In genomic region chr16:77190478-77191258, GRCh38 we compare ENCODE assay signal across 8 cellular contexts. TPM values are rescaled to one million over a fixed set of nuclear protein-coding genes. Genes with fewer than 3 reads are reported as not detected.
DNase-seq lines count a peak whose midpoint lies in the region; ATAC-seq and TF ChIP-seq lines count a peak whose summit lies in the region.

TSS of gene MON1B (plus strand) at chr16:77191190. CDS start at chr16:77191486, 296 bp downstream.

- intact Hi-C loops in left ventricle myocardium superior (cut with micrococcal nuclease), result no loop called here
- intact Hi-C loops in prostate gland (cut with DNase I), result no loop called here

- H3K4me1 ChIP-seq in prostate gland (replicated peaks) (no peaks in the 10 kb centered on the region), urinary bladder (ENCODE audit: insufficient read depth) (peaks cover 2% of the 10 kb centered on the region)

- DNase-seq in NCI-H187 (lab: John Stamatoyannopoulos, UW) (peak; percentile 91), T-helper 2 cell (peak; percentile 81 to 99 (median 94)), left ventricle myocardium superior (peak; percentile 97), prostate gland (ENCODE audit: low spot score) (peak; percentile 98)

- H3K36me3 ChIP-seq in prostate gland (no peaks in the 10 kb centered on the region), urinary bladder (ENCODE audit: insufficient read depth) (peaks cover 8% of the 10 kb centered on the region)

- H3K4me3 ChIP-seq in prostate gland (peak within 1 kb of the TSS; percentile 67 to 77), urinary bladder (ENCODE audit: low read depth, low read length) (peak within 1 kb of the TSS; percentile 60)

- WGBS in prostate gland, result under 1% methylated on average over 57 of the region's 63 CpGs
- under 1% methylated on average over 63 of the region's 63 CpGs for WGBS in urinary bladder

- H3K9me3 ChIP-seq in prostate gland, result no peaks in the 10 kb centered on the region

- TF ChIP-seq CTCF in prostate gland (IDR thresholded peaks at IDR 0.05), result peak in 1 of 4 experiments; percentile 31

- ATAC-seq in GM18498 (IDR thresholded peaks at IDR 0.05; ENCODE audit: unreplicated experiment), result peak; percentile 96
- peak; percentile 97 for ATAC-seq in HG02938 (IDR thresholded peaks at IDR 0.05; ENCODE audit: unreplicated experiment)
- ATAC-seq in left ventricle myocardium superior, result peak; percentile 100

- TF ChIP-seq POLR2A in prostate gland (IDR thresholded peaks at IDR 0.05), result peak; percentile 91

- no peaks in the 10 kb centered on the region for H3K27me3 ChIP-seq in prostate gland (replicated peaks; ENCODE audit: insufficient read depth)

- H3K27ac ChIP-seq in angular gyrus (ENCODE audit: low read depth, low read length), result peak within 1 kb of the TSS; percentile 97
- H3K27ac ChIP-seq in prostate gland, result peak within 1 kb of the TSS; percentile 93 to 94
- peak within 1 kb of the TSS; percentile 99 for H3K27ac ChIP-seq in urinary bladder (ENCODE audit: low read depth)

RNA-seq across cellular contexts. Expression of gene MON1B, which starts in this region (rescaled TPM):
- total RNA-seq in left ventricle myocardium superior, result 15.1 TPM
- 100 to 1,000 TPM in 1 of 2 donors, 10 to 100 TPM in 1; 53.9 to 116 TPM for total RNA-seq in prostate gland
- total RNA-seq in urinary bladder, result 5.5 TPM
- polyA plus RNA-seq in urinary bladder, result 24.1 TPM

Comparison
In these comparisons a context has a peak if more than half of its experiments do, and no peak if none do; other contexts are left out.
1. Peak in every context shown above with its lines: DNase-seq, ATAC-seq, H3K4me3 ChIP-seq and H3K27ac ChIP-seq.